Comparison of ENCODE assay signal across 1 cellular context in genomic region chr4:186886759-186887158, GRCh38.
TF ChIP-seq lines count a peak whose summit lies in the region.

No MANE protein-coding gene starts in this region.

TF ChIP-seq in WTC11, 78 proteins besides CTCF, POLR2A, EP300 and RAD21 (continued from another document):
- TF ChIP-seq IRF2 (CRISPR knock-in tag; IDR thresholded peaks at IDR 0.05; ENCODE audit: borderline replicate concordance, low read depth) = no peak
- TF ChIP-seq PRDM15 (CRISPR knock-in tag; IDR thresholded peaks at IDR 0.05) = no peak
- no peak for TF ChIP-seq NFATC4 (CRISPR knock-in tag; IDR thresholded peaks at IDR 0.05)
- no peak for TF ChIP-seq PRRX2 (CRISPR knock-in tag; IDR thresholded peaks at IDR 0.05)
